Comparison of ENCODE assay signal across 1 cellular context in the genomic region with DNA sequence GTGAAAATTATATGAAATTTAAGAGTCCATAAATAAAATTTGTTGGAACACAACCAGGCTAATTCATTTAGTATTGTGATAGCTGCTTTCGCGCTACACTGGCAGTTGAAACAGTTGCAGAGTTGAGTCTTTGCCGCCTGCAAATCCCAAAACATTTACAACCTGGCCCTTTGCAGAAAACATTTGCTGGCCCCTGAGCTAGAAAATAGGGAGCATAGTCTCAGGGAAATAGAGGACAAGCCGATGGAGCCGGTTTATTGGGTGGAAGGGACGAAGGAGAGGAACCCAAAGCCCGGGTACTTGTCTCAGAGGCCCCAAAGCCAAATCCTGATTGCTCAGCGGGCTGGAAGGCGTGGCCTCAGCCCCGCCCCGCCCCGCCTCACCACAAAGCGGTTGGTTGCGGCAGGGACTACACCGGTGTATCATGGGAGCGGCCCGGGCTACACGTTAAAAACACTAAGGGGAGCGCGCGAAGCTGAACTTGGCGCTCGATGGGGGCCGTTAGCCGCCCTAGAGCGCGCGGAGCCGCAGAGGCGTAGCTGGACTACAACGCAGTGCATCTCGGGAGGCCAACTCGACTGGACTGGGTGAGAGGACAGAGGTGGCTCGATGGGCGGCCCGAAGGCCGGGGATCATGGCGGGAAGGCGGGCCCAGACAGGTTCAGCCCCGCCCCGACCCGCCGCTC.
TF ChIP-seq lines count a peak whose summit lies in the region.

No MANE protein-coding gene starts in this region.

TF ChIP-seq in HepG2, 621 proteins besides CTCF, POLR2A, EP300 and RAD21 (continued from another document and continues in another):
- TF ChIP-seq, protein P1, sequence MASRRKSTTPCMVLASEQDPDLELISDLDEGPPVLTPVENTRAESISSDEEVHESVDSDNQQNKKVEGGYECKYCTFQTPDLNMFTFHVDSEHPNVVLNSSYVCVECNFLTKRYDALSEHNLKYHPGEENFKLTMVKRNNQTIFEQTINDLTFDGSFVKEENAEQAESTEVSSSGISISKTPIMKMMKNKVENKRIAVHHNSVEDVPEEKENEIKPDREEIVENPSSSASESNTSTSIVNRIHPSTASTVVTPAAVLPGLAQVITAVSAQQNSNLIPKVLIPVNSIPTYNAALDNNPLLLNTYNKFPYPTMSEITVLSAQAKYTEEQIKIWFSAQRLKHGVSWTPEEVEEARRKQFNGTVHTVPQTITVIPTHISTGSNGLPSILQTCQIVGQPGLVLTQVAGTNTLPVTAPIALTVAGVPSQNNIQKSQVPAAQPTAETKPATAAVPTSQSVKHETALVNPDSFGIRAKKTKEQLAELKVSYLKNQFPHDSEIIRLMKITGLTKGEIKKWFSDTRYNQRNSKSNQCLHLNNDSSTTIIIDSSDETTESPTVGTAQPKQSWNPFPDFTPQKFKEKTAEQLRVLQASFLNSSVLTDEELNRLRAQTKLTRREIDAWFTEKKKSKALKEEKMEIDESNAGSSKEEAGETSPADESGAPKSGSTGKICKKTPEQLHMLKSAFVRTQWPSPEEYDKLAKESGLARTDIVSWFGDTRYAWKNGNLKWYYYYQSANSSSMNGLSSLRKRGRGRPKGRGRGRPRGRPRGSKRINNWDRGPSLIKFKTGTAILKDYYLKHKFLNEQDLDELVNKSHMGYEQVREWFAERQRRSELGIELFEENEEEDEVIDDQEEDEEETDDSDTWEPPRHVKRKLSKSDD (CRISPR knock-in tag; IDR thresholded peaks at IDR 0.05; ENCODE audit: low read depth): 0 out of 2 replicates have a peak, but pooled peaks have one; percentile 15
- no peak for TF ChIP-seq ZNF720 (CRISPR knock-in tag; IDR thresholded peaks at IDR 0.05)
- peak; percentile 50; the same call in 1 of the 2 replicates for TF ChIP-seq NFYC (CRISPR knock-in tag; IDR thresholded peaks at IDR 0.05)
- TF ChIP-seq THAP11 (CRISPR knock-in tag; IDR thresholded peaks at IDR 0.05): peak; percentile 92
- no peak for TF ChIP-seq SMAD9 (CRISPR knock-in tag; IDR thresholded peaks at IDR 0.05)
- peak; percentile 41; the same call in 1 of the 2 replicates for TF ChIP-seq SIN3A (IDR thresholded peaks at IDR 0.05; ENCODE audit: borderline replicate concordance, low read depth, low read length)
- TF ChIP-seq AHR (CRISPR knock-in tag; IDR thresholded peaks at IDR 0.05): no peak
- no peak for TF ChIP-seq XBP1 (CRISPR knock-in tag; IDR thresholded peaks at IDR 0.05)
- peak; percentile 36; the same call in 1 of the 2 replicates for TF ChIP-seq FOXJ3 (CRISPR knock-in tag; IDR thresholded peaks at IDR 0.05; ENCODE audit: borderline replicate concordance)
- peak; percentile 50 for TF ChIP-seq POLR2AphosphoS5 (IDR thresholded peaks at IDR 0.05; ENCODE audit: low read depth, low read length)
- TF ChIP-seq, protein P2, sequence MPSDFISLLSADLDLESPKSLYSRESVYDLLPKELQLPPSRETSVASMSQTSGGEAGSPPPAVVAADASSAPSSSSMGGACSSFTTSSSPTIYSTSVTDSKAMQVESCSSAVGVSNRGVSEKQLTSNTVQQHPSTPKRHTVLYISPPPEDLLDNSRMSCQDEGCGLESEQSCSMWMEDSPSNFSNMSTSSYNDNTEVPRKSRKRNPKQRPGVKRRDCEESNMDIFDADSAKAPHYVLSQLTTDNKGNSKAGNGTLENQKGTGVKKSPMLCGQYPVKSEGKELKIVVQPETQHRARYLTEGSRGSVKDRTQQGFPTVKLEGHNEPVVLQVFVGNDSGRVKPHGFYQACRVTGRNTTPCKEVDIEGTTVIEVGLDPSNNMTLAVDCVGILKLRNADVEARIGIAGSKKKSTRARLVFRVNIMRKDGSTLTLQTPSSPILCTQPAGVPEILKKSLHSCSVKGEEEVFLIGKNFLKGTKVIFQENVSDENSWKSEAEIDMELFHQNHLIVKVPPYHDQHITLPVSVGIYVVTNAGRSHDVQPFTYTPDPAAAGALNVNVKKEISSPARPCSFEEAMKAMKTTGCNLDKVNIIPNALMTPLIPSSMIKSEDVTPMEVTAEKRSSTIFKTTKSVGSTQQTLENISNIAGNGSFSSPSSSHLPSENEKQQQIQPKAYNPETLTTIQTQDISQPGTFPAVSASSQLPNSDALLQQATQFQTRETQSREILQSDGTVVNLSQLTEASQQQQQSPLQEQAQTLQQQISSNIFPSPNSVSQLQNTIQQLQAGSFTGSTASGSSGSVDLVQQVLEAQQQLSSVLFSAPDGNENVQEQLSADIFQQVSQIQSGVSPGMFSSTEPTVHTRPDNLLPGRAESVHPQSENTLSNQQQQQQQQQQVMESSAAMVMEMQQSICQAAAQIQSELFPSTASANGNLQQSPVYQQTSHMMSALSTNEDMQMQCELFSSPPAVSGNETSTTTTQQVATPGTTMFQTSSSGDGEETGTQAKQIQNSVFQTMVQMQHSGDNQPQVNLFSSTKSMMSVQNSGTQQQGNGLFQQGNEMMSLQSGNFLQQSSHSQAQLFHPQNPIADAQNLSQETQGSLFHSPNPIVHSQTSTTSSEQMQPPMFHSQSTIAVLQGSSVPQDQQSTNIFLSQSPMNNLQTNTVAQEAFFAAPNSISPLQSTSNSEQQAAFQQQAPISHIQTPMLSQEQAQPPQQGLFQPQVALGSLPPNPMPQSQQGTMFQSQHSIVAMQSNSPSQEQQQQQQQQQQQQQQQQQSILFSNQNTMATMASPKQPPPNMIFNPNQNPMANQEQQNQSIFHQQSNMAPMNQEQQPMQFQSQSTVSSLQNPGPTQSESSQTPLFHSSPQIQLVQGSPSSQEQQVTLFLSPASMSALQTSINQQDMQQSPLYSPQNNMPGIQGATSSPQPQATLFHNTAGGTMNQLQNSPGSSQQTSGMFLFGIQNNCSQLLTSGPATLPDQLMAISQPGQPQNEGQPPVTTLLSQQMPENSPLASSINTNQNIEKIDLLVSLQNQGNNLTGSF (CRISPR knock-in tag; IDR thresholded peaks at IDR 0.05): no peak
- no peak for TF ChIP-seq NONO (IDR thresholded peaks at IDR 0.05)
- TF ChIP-seq NONO (CRISPR knock-in tag; conservative IDR thresholded peaks at IDR 0.05): peak; percentile 80
- peak; percentile 31; the same call in 1 of the 2 replicates for TF ChIP-seq FOXA3 (CRISPR knock-in tag; IDR thresholded peaks at IDR 0.05)
- no peak for TF ChIP-seq DNMT1 (CRISPR knock-in tag; IDR thresholded peaks at IDR 0.05)
- peak; percentile 66 for TF ChIP-seq ZFY (CRISPR knock-in tag; IDR thresholded peaks at IDR 0.05)
- no peak for TF ChIP-seq MTF2 (CRISPR knock-in tag; IDR thresholded peaks at IDR 0.05; ENCODE audit: borderline replicate concordance)
- TF ChIP-seq MAFF (IDR thresholded peaks at IDR 0.05; ENCODE audit: low read depth, low read length): no peak
- TF ChIP-seq ZNF34 (CRISPR knock-in tag; IDR thresholded peaks at IDR 0.05; ENCODE audit: borderline replicate concordance): no peak
- TF ChIP-seq, protein P3, sequence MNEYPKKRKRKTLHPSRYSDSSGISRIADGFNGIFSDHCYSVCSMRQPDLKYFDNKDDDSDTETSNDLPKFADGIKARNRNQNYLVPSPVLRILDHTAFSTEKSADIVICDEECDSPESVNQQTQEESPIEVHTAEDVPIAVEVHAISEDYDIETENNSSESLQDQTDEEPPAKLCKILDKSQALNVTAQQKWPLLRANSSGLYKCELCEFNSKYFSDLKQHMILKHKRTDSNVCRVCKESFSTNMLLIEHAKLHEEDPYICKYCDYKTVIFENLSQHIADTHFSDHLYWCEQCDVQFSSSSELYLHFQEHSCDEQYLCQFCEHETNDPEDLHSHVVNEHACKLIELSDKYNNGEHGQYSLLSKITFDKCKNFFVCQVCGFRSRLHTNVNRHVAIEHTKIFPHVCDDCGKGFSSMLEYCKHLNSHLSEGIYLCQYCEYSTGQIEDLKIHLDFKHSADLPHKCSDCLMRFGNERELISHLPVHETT (CRISPR knock-in tag; conservative IDR thresholded peaks at IDR 0.05): peak; percentile 39; the same call in 1 of the 2 replicates
- TF ChIP-seq, protein P4, sequence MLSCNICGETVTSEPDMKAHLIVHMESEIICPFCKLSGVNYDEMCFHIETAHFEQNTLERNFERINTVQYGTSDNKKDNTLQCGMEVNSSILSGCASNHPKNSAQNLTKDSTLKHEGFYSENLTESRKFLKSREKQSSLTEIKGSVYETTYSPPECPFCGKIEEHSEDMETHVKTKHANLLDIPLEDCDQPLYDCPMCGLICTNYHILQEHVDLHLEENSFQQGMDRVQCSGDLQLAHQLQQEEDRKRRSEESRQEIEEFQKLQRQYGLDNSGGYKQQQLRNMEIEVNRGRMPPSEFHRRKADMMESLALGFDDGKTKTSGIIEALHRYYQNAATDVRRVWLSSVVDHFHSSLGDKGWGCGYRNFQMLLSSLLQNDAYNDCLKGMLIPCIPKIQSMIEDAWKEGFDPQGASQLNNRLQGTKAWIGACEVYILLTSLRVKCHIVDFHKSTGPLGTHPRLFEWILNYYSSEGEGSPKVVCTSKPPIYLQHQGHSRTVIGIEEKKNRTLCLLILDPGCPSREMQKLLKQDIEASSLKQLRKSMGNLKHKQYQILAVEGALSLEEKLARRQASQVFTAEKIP (CRISPR knock-in tag; IDR thresholded peaks at IDR 0.05; ENCODE audit: borderline replicate concordance): no peak
- TF ChIP-seq ZBTB7A (CRISPR knock-in tag; IDR thresholded peaks at IDR 0.05): no peak
- TF ChIP-seq, protein P5, sequence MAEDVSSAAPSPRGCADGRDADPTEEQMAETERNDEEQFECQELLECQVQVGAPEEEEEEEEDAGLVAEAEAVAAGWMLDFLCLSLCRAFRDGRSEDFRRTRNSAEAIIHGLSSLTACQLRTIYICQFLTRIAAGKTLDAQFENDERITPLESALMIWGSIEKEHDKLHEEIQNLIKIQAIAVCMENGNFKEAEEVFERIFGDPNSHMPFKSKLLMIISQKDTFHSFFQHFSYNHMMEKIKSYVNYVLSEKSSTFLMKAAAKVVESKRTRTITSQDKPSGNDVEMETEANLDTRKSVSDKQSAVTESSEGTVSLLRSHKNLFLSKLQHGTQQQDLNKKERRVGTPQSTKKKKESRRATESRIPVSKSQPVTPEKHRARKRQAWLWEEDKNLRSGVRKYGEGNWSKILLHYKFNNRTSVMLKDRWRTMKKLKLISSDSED (CRISPR knock-in tag; IDR thresholded peaks at IDR 0.05): no peak
- TF ChIP-seq ZNF44 (CRISPR knock-in tag; IDR thresholded peaks at IDR 0.05): no peak
- no peak for TF ChIP-seq ZNF180 (CRISPR knock-in tag; IDR thresholded peaks at IDR 0.05; ENCODE audit: borderline replicate concordance, low read depth)
- no peak for TF ChIP-seq ZZZ3 (CRISPR knock-in tag; IDR thresholded peaks at IDR 0.05; ENCODE audit: borderline replicate concordance)
- TF ChIP-seq, protein P6, sequence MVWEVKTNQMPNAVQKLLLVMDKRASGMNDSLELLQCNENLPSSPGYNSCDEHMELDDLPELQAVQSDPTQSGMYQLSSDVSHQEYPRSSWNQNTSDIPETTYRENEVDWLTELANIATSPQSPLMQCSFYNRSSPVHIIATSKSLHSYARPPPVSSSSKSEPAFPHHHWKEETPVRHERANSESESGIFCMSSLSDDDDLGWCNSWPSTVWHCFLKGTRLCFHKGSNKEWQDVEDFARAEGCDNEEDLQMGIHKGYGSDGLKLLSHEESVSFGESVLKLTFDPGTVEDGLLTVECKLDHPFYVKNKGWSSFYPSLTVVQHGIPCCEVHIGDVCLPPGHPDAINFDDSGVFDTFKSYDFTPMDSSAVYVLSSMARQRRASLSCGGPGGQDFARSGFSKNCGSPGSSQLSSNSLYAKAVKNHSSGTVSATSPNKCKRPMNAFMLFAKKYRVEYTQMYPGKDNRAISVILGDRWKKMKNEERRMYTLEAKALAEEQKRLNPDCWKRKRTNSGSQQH (CRISPR knock-in tag; IDR thresholded peaks at IDR 0.05; ENCODE audit: low read depth): no peak
- peak; percentile 90 for TF ChIP-seq PPARG (CRISPR knock-in tag; conservative IDR thresholded peaks at IDR 0.05)
- TF ChIP-seq, protein P7, sequence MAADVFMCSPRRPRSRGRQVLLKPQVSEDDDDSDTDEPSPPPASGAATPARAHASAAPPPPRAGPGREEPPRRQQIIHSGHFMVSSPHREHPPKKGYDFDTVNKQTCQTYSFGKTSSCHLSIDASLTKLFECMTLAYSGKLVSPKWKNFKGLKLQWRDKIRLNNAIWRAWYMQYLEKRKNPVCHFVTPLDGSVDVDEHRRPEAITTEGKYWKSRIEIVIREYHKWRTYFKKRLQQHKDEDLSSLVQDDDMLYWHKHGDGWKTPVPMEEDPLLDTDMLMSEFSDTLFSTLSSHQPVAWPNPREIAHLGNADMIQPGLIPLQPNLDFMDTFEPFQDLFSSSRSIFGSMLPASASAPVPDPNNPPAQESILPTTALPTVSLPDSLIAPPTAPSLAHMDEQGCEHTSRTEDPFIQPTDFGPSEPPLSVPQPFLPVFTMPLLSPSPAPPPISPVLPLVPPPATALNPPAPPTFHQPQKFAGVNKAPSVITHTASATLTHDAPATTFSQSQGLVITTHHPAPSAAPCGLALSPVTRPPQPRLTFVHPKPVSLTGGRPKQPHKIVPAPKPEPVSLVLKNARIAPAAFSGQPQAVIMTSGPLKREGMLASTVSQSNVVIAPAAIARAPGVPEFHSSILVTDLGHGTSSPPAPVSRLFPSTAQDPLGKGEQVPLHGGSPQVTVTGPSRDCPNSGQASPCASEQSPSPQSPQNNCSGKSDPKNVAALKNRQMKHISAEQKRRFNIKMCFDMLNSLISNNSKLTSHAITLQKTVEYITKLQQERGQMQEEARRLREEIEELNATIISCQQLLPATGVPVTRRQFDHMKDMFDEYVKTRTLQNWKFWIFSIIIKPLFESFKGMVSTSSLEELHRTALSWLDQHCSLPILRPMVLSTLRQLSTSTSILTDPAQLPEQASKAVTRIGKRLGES (CRISPR knock-in tag; IDR thresholded peaks at IDR 0.05; ENCODE audit: borderline replicate concordance): no peak
- TF ChIP-seq, protein P8, sequence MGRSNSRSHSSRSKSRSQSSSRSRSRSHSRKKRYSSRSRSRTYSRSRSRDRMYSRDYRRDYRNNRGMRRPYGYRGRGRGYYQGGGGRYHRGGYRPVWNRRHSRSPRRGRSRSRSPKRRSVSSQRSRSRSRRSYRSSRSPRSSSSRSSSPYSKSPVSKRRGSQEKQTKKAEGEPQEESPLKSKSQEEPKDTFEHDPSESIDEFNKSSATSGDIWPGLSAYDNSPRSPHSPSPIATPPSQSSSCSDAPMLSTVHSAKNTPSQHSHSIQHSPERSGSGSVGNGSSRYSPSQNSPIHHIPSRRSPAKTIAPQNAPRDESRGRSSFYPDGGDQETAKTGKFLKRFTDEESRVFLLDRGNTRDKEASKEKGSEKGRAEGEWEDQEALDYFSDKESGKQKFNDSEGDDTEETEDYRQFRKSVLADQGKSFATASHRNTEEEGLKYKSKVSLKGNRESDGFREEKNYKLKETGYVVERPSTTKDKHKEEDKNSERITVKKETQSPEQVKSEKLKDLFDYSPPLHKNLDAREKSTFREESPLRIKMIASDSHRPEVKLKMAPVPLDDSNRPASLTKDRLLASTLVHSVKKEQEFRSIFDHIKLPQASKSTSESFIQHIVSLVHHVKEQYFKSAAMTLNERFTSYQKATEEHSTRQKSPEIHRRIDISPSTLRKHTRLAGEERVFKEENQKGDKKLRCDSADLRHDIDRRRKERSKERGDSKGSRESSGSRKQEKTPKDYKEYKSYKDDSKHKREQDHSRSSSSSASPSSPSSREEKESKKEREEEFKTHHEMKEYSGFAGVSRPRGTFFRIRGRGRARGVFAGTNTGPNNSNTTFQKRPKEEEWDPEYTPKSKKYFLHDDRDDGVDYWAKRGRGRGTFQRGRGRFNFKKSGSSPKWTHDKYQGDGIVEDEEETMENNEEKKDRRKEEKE (IDR thresholded peaks at IDR 0.05): no peak
- TF ChIP-seq, protein P9, sequence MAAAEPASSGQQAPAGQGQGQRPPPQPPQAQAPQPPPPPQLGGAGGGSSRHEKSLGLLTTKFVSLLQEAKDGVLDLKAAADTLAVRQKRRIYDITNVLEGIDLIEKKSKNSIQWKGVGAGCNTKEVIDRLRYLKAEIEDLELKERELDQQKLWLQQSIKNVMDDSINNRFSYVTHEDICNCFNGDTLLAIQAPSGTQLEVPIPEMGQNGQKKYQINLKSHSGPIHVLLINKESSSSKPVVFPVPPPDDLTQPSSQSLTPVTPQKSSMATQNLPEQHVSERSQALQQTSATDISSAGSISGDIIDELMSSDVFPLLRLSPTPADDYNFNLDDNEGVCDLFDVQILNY (CRISPR knock-in tag; conservative IDR thresholded peaks at IDR 0.05): peak; percentile 88
- no peak for TF ChIP-seq NKX3-1 (CRISPR knock-in tag; IDR thresholded peaks at IDR 0.05)
